Comparison of ENCODE assay signal across 12 cellular contexts in the genomic region with DNA sequence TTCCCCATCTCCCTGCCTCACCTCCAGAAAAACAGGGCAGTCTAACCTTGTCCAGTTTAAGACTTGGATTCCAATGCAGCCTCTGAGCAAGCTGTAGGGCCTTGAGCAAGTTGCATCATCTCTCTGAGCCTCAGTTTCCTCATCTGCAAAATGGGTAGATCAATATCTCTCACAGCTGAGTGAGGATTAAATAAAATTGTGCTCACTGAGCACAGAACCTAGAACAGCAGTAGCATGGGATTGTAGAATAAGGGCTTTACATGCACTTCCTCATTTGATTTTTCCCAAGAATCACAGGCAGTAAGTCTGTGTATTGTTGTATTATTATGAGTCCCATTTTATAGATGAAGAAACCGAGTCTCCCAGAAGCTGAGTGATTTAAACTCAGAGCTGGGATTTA. TPM values are rescaled to one million over a fixed set of nuclear protein-coding genes. Genes with fewer than 3 reads are reported as not detected.
"Had no signal": no experiment of that assay in that cellular context is flagged by ENCODE, and none has a peak within 500 bp of the region (broad histone marks: within the 10 kb centered on the region; RNA-seq: fewer than 3 reads in every experiment).

No MANE protein-coding gene starts in this region.

- H3K9me3 Mint-ChIP-seq: activated CD8-positive, alpha-beta T cell treated with anti-CD3 and anti-CD28 coated beads for 36 hours; activated naive CD4-positive, alpha-beta T cell treated with anti-CD3 and anti-CD28 coated beads for 36 hours; stimulated activated memory B cell treated with anti-CD40 and anti-IgM and Interleukin-4, amounts not matched to agents 10 μg/mL and 1 μg/mL and 100 μg/mL, for 72 hours had no signal

- ATAC-seq: heart right ventricle; stimulated activated memory B cell treated with anti-CD40 and anti-IgM and Interleukin-4, amounts not matched to agents 10 μg/mL and 1 μg/mL and 100 μg/mL, for 72 hours had no signal

- H3K9me3 ChIP-seq: heart right ventricle, neutrophil, right atrium auricular region, transverse colon had no signal

- H3K36me3 ChIP-seq: heart right ventricle, neutrophil, right atrium auricular region, transverse colon had no signal

- H3K27ac ChIP-seq: heart right ventricle, neutrophil, right atrium auricular region, transverse colon had no signal

- H3K27me3 Mint-ChIP-seq: stimulated activated memory B cell treated with anti-CD40 and anti-IgM and Interleukin-4, amounts not matched to agents 10 μg/mL and 1 μg/mL and 100 μg/mL, for 72 hours had no signal

- H3K27ac Mint-ChIP-seq: activated CD8-positive, alpha-beta T cell treated with anti-CD3 and anti-CD28 coated beads for 36 hours; activated naive CD4-positive, alpha-beta T cell treated with anti-CD3 and anti-CD28 coated beads for 36 hours had no signal

- H3K4me3 ChIP-seq: right atrium auricular region, transverse colon had no signal

- H3K4me3 Mint-ChIP-seq: stimulated activated memory B cell treated with anti-CD40 and anti-IgM and Interleukin-4, amounts not matched to agents 10 μg/mL and 1 μg/mL and 100 μg/mL, for 72 hours had no signal

- DNase-seq: activated CD4-positive, CD25-positive, alpha-beta regulatory T cell treated with anti-CD3 and anti-CD28 coated beads, Interleukin-2, amount 50 U/mL, for 72 hours; activated CD8-positive, alpha-beta memory T cell treated with anti-CD3 and anti-CD28 coated beads, Interleukin-2, amount 50 U/mL, for 4 hours; activated naive CD4-positive, alpha-beta T cell treated with anti-CD3 and anti-CD28 coated beads for 36 hours; heart right ventricle; mesendoderm; small intestine; transverse colon had no signal

RNA-seq across cellular contexts. Expression of a gene that starts 2.0 kb away (rescaled TPM):
- total RNA-seq: fibroblast of lung had no signal
